Comparison of ENCODE assay signal across 8 cellular contexts in the genomic region with DNA sequence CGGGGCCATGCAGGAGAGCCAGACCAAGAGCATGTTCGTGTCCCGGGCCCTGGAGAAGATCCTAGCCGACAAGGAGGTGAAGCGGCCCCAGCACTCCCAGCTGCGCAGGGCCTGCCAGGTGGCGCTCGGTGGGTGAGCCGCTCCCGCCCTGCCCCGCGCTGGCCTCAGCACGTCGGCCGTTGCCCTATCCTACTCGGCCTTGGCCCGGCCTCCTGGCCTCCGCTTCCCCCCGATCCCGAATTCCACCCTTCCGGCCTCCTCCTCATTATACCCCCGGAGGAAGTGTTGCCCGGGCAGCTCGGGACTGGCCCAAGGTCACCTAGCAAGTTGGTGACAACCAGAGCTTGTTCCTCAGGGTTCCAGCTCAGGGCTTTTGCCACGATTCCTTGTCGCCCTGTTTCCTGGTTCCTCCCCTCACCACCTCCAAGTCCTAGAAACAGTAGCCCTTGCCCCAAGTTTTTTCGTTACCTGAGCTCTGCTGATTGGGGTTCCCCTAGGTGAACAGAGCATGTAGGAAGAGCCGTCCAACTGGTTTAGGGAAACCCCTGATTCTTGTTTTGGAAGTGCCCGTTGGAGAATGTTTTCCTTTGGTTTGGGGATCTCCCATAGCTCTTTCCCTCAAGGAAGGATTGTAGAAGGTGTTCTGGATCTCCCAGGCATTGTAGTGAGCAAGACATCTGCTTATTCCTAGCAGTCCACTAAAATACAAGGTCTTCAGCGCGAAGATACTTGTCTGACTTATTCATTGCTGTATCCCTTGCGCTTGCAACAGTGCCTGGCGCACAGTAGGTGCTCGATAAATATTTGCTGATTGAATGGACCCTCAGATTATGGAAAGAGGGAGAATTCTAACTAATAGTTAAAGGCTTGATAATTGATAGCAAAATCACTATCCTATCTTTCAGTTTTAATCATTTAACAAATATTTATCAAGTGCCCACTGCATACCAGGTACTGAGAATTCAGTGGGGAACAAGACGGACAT.
DNase-seq lines count a peak whose midpoint lies in the region; ATAC-seq lines count a peak whose summit lies in the region.

No MANE protein-coding gene starts in this region.

- peaks cover under 1% of the 10 kb centered on the region for H3K36me3 Mint-ChIP-seq in activated naive CD4-positive, alpha-beta T cell treated with anti-CD3 and anti-CD28 coated beads, Interleukin-2, amount 50 U/mL, for 24 hours
- peaks cover 7 to 17% of the 10 kb centered on the region in 2 donors for H3K36me3 Mint-ChIP-seq in stimulated activated naive B cell treated with anti-CD40 and anti-IgM and Interleukin-4, amounts not matched to agents 10 μg/mL and 1 μg/mL and 100 μg/mL, for 72 hours

- peak overlapping the region; percentile 98 for H3K27ac Mint-ChIP-seq in activated naive CD4-positive, alpha-beta T cell treated with anti-CD3 and anti-CD28 coated beads, Interleukin-2, amount 50 U/mL, for 24 hours
- H3K27ac Mint-ChIP-seq in stimulated activated naive B cell treated with anti-CD40 and anti-IgM and Interleukin-4, amounts not matched to agents 10 μg/mL and 1 μg/mL and 100 μg/mL, for 72 hours, result peak overlapping the region; percentile 99

- DNase-seq in activated naive CD4-positive, alpha-beta T cell treated with anti-CD3 and anti-CD28 coated beads, Interleukin-2, amount 50 U/mL, for 16 hours, result no peak
- DNase-seq in NCI-H226 (peak; percentile 52), T47D (ENCODE audit: low read depth in 1 of 2, low spot score in 1 of 2) (peak; percentile 73 to 77), islet precursor cell (peak; percentile 85), GOT3 (lab: John Stamatoyannopoulos, UW) (no peak)
- DNase-seq in stimulated activated naive B cell treated with anti-CD40 and anti-IgM and Interleukin-4, amounts not matched to agents 10 μg/mL and 1 μg/mL and 100 μg/mL, for 72 hours, result no peak

- ATAC-seq in HG02943 (IDR thresholded peaks at IDR 0.05; ENCODE audit: low read depth, unreplicated experiment), result peak; percentile 33
- ATAC-seq in stimulated activated naive B cell treated with anti-CD40 and anti-IgM and Interleukin-4, amounts not matched to agents 10 μg/mL and 1 μg/mL and 100 μg/mL, for 72 hours (replicated peaks), result peak; percentile 60 to 64

- peak overlapping the region; percentile 95 for H3K4me3 Mint-ChIP-seq in activated naive CD4-positive, alpha-beta T cell treated with anti-CD3 and anti-CD28 coated beads, Interleukin-2, amount 50 U/mL, for 24 hours
- H3K4me3 Mint-ChIP-seq in stimulated activated naive B cell treated with anti-CD40 and anti-IgM and Interleukin-4, amounts not matched to agents 10 μg/mL and 1 μg/mL and 100 μg/mL, for 72 hours, result peak overlapping the region; percentile 96 to 97

- peaks cover 66% of the 10 kb centered on the region for H3K4me1 Mint-ChIP-seq in activated naive CD4-positive, alpha-beta T cell treated with anti-CD3 and anti-CD28 coated beads, Interleukin-2, amount 50 U/mL, for 24 hours
- H3K4me1 Mint-ChIP-seq in stimulated activated naive B cell treated with anti-CD40 and anti-IgM and Interleukin-4, amounts not matched to agents 10 μg/mL and 1 μg/mL and 100 μg/mL, for 72 hours, result peaks cover 43 to 68% of the 10 kb centered on the region in 2 donors

- H3K9me3 Mint-ChIP-seq in activated naive CD4-positive, alpha-beta T cell treated with anti-CD3 and anti-CD28 coated beads, Interleukin-2, amount 50 U/mL, for 24 hours, result no peaks in the 10 kb centered on the region
- no peaks in the 10 kb centered on the region for H3K9me3 Mint-ChIP-seq in stimulated activated naive B cell treated with anti-CD40 and anti-IgM and Interleukin-4, amounts not matched to agents 10 μg/mL and 1 μg/mL and 100 μg/mL, for 72 hours

- no peaks in the 10 kb centered on the region for H3K27me3 Mint-ChIP-seq in activated naive CD4-positive, alpha-beta T cell treated with anti-CD3 and anti-CD28 coated beads, Interleukin-2, amount 50 U/mL, for 24 hours
- H3K27me3 Mint-ChIP-seq in stimulated activated naive B cell treated with anti-CD40 and anti-IgM and Interleukin-4, amounts not matched to agents 10 μg/mL and 1 μg/mL and 100 μg/mL, for 72 hours, result no peaks in the 10 kb centered on the region

- in situ Hi-C loops in T47D (cut with HindIII; ENCODE audit: low pct_unique_long_range_greater_than_20kb, low sequenced_read_pairs), result no loop called here

Comparison
In these comparisons a context has a peak if more than half of its experiments do, and no peak if none do; other contexts are left out.
1. DNase-seq: peak in NCI-H226 (single experiment), T47D (2 of 2) and islet precursor cell (single experiment); none in activated naive CD4-positive, alpha-beta T cell treated with anti-CD3 and anti-CD28 coated beads, Interleukin-2, amount 50 U/mL, for 16 hours (single experiment), stimulated activated naive B cell treated with anti-CD40 and anti-IgM and Interleukin-4, amounts not matched to agents 10 μg/mL and 1 μg/mL and 100 μg/mL, for 72 hours (single experiment) and GOT3 (single experiment).